Comparison of ENCODE assay signal across 13 cellular contexts in genomic region chr4:108902769-108903168, GRCh38.
A peak's percentile ranks its signal among the peaks of the same experiment; 100 is the strongest.
DNase-seq lines count a peak whose midpoint lies in the region; ATAC-seq lines count a peak whose summit lies in the region.
"Had no signal": no experiment of that assay in that cellular context is flagged by ENCODE, and none has a peak within 500 bp of the region (broad histone marks: within the 10 kb centered on the region; RNA-seq: fewer than 3 reads in every experiment).

No MANE protein-coding gene starts in this region.

- peak; percentile 10 for DNase-seq in left kidney (ENCODE audit: low read depth, low spot score)
- DNase-seq in NCI-H446 treated with DMSO at 0.1 percent for 48 hours (lab: John Stamatoyannopoulos, UW) = no peak
- no peak for DNase-seq in activated effector memory CD4-positive, alpha-beta T cell treated with Interleukin-2 at 50 U/mL for 16 hours
- DNase-seq: activated CD8-positive, alpha-beta memory T cell treated with anti-CD3 and anti-CD28 coated beads, Interleukin-2, amount 10 ng/mL, durations not matched to agents 7 days and 5 days; activated naive CD4-positive, alpha-beta T cell treated with anti-CD3 and anti-CD28 coated beads, Interleukin-2, amount 10 ng/mL, durations not matched to agents 7 days and 5 days; CD4-positive, CD25-positive, alpha-beta regulatory T cell; effector memory CD8-positive, alpha-beta T cell; immature natural killer cell; stimulated activated naive CD8-positive, alpha-beta T cell treated with anti-CD3 and anti-CD28 coated beads, Interleukin-15, Interleukin-2, amounts not matched to agents 100 U/mL and 50 U/mL, for 24 hours had no signal

- ATAC-seq in GM19043 (IDR thresholded peaks at IDR 0.05; ENCODE audit: low read depth, unreplicated experiment) (peak; percentile 89), HG02610 (IDR thresholded peaks at IDR 0.05; ENCODE audit: unreplicated experiment) (peak; percentile 91), HG03354 (IDR thresholded peaks at IDR 0.05; ENCODE audit: poor library complexity, severe bottlenecking, unreplicated experiment) (peak; percentile 93), HG02571 (IDR thresholded peaks at IDR 0.05; ENCODE audit: unreplicated experiment) (no peak)
- ATAC-seq: activated CD8-positive, alpha-beta memory T cell treated with anti-CD3 and anti-CD28 coated beads, Interleukin-2, amount 10 ng/mL, durations not matched to agents 7 days and 5 days; effector memory CD8-positive, alpha-beta T cell; stimulated activated naive CD8-positive, alpha-beta T cell treated with anti-CD3 and anti-CD28 coated beads, Interleukin-15, Interleukin-2, amounts not matched to agents 100 U/mL and 50 U/mL, for 24 hours had no signal
